27 cellular contexts compared by ENCODE assay signal in genomic region chr1:171717080-171717479, GRCh38. TPM values are rescaled to one million over a fixed set of nuclear protein-coding genes. Genes with fewer than 3 reads are reported as not detected.
DNase-seq lines count a peak whose midpoint lies in the region; ATAC-seq, FAIRE-seq and TF ChIP-seq lines count a peak whose summit lies in the region.
"Had no signal": no experiment of that assay in that cellular context is flagged by ENCODE, and none has a peak within 500 bp of the region (broad histone marks: within the 10 kb centered on the region; RNA-seq: fewer than 3 reads in every experiment).

No MANE protein-coding gene starts in this region.

- CTCF ChIA-PET in K562 (lab: Yijun Ruan, JAX; ENCODE audit: low intra/inter-chr PET ratio) = interaction anchor here (0.6 kb wide), 1 partner anchor 268 kb away, joined by 3 read pairs; no protein-coding TSS in a partner anchor

- in situ Hi-C loops in K562 (cut with MboI) = no loop called here
- in situ Hi-C loops in ACHN (cut with HindIII; ENCODE audit: low pct_ligation_motif_present, low pct_unique_long_range_greater_than_20kb, low sequenced_read_pairs) = no loop called here

- H3K36me3 Mint-ChIP-seq in activated naive CD4-positive, alpha-beta T cell treated with anti-CD3 and anti-CD28 coated beads, Interleukin-2, amount 50 U/mL, for 72 hours = no peaks in the 10 kb centered on the region

- H3K27ac Mint-ChIP-seq in activated naive CD4-positive, alpha-beta T cell treated with anti-CD3 and anti-CD28 coated beads, Interleukin-2, amount 50 U/mL, for 72 hours = no peak overlapping the region
- H3K27ac Mint-ChIP-seq: memory B cell; natural killer cell treated with Interleukin-12 subunit alpha and Interleukin-12 subunit beta and Interleukin-15 and Interleukin-18, amount 100 ng/mL, for 72 hours had no signal

- H3K27ac ChIP-seq in K562 (ENCODE audit: extremely low read depth, low read depth, low read length) (no peak overlapping the region), heart left ventricle (peak overlapping the region in 9 of 12 donors; percentile 1 to 40 (median 27))
- H3K27ac ChIP-seq: 22Rv1, C4-2B, coronary artery, epithelial cell of prostate, hepatocyte, parathyroid adenoma, skin epidermis had no signal

- 47% methylated on average over 1 of the region's 1 CpG for WGBS in K562 (ENCODE audit: insufficient coverage, low coverage, missing lambda C conversion rate)
- 35 to 47% (median 40%) methylated on average over 1 of the region's 1 CpG for WGBS in heart left ventricle, 4 donors

- no peak overlapping the region for H3K9ac ChIP-seq in K562 (ENCODE audit: insufficient read depth in 1 of 2, low read depth in 2 of 2, low read length in 2 of 2)
- H3K9ac ChIP-seq: parathyroid adenoma had no signal

- BruUV-seq in K562 (replicated peaks; lab: Mats Ljungman, UMichigan) = no TSS peak

- H3K4me1 ChIP-seq in K562 (replicated peaks in 1 of 2; ENCODE audit: control insufficient read depth in 2 of 2, insufficient read depth in 2 of 2, low read length in 2 of 2) = peaks cover 0 to 4% of the 10 kb centered on the region in 2 experiments; a peak in 2 of 5 replicates
- H3K4me1 ChIP-seq in heart left ventricle = peaks cover 0 to 22% (median 3%) of the 10 kb centered on the region in 12 donors
- H3K4me1 ChIP-seq: parathyroid adenoma had no signal

- H3K9me3 Mint-ChIP-seq in activated naive CD4-positive, alpha-beta T cell treated with anti-CD3 and anti-CD28 coated beads, Interleukin-2, amount 50 U/mL, for 72 hours = no peaks in the 10 kb centered on the region
- H3K9me3 Mint-ChIP-seq: memory B cell had no signal

- no peaks in the 10 kb centered on the region for H3K9me3 ChIP-seq in K562 (replicated peaks; ENCODE audit: control insufficient read depth, insufficient read depth, low read depth, low read length)
- peaks cover 0 to 4% (median 0%) of the 10 kb centered on the region in 12 donors for H3K9me3 ChIP-seq in heart left ventricle

- no peak for DNase-seq in Right ventricle myocardium inferior (ENCODE audit: missing footprints)
- no peak for DNase-seq in cardiac septum (ENCODE audit: low spot score)
- peak in 1 of 4 experiments; percentile 30 for DNase-seq in K562 (ENCODE audit: extremely low read depth in 1 of 4, low spot score in 3 of 4)
- no peak for DNase-seq in heart left ventricle
- DNase-seq in activated naive CD4-positive, alpha-beta T cell treated with anti-CD3 and anti-CD28 coated beads, Interleukin-2, amount 50 U/mL, for 72 hours (ENCODE audit: low spot score in 2 of 2) = no peak
- no peak for DNase-seq in mucosa of gallbladder (ENCODE audit: low spot score)
- DNase-seq in ACHN = no peak
- no peak for DNase-seq in central memory CD4-positive, alpha-beta T cell
- DNase-seq: activated CD4-positive, alpha-beta T cell treated with anti-CD3 and anti-CD28 coated beads, Interleukin-2, amount 50 U/mL, for 1 hour; activated gamma-delta T cell treated with Interleukin-2 at 50 U/mL for 16 hours; aorta; DMS79 treated with DMSO at 0.1 percent for 48 hours; kidney; MM.1S; NCI-H1694; NCI-H82; stimulated activated CD4-positive, alpha-beta T cell treated with anti-CD3 and anti-CD28 coated beads, Interleukin-4, amount 100 ng/mL, for 24 hours; substantia nigra had no signal

- intact Hi-C loops in Right ventricle myocardium inferior (cut with DNase I) = loop anchor here (1.0 kb wide), 1 partner anchor 72 kb away; no protein-coding TSS in a partner anchor
- intact Hi-C loops in cardiac septum (cut with DNase I) = loop anchor here (2.0 kb wide), 1 partner anchor 64 kb away; the partner anchor contains the start of gene METTL13
- intact Hi-C loops in K562 (cut with micrococcal nuclease) = loop anchor here (2.0 to 10.0 kb wide), 2 partner anchors 72 to 232 kb away; partner anchors contain the start of gene PRRC2C
- intact Hi-C loops in heart left ventricle (cut with DNase I) = loop anchor here in 5 of 10 donors (2.0 to 5.0 kb wide), 4 partner anchors 35 to 75 kb away; no protein-coding TSS in a partner anchor

- peak; percentile 60 for ATAC-seq in Right ventricle myocardium inferior
- ATAC-seq in K562 = peak; percentile 79
- peak; percentile 37 to 72 (median 68) for ATAC-seq in heart left ventricle
- no peak for ATAC-seq in activated naive CD4-positive, alpha-beta T cell treated with anti-CD3 and anti-CD28 coated beads, Interleukin-2, amount 50 U/mL, for 72 hours
- ATAC-seq: natural killer cell treated with Interleukin-12 subunit alpha and Interleukin-12 subunit beta and Interleukin-15 and Interleukin-18, amount 100 ng/mL, for 72 hours had no signal

- H3K4me3 ChIP-seq in K562 (no peak overlapping the region), heart left ventricle (no peak overlapping the region)
- H3K4me3 ChIP-seq: coronary artery, hepatocyte, skin epidermis had no signal

- peaks cover 7% of the 10 kb centered on the region; the same call in 2 of the 3 replicates for H3K36me3 ChIP-seq in K562 (ENCODE audit: control insufficient read depth, insufficient read depth, low read length)
- peaks cover 0 to 40% (median 6%) of the 10 kb centered on the region in 9 donors for H3K36me3 ChIP-seq in heart left ventricle

- H3K27me3 ChIP-seq in K562 (ENCODE audit: control insufficient read depth in 2 of 2, insufficient read depth in 2 of 2, low read length in 2 of 2) = no peaks in the 10 kb centered on the region
- H3K27me3 ChIP-seq in heart left ventricle = no peaks in the 10 kb centered on the region
- H3K27me3 ChIP-seq: hepatocyte had no signal

- POLR2A ChIA-PET in K562 (lab: Yijun Ruan, JAX) = interaction anchor here (1.1 kb wide), 1 partner anchor 269 kb away, joined by 3 read pairs; no protein-coding TSS in a partner anchor

- TF ChIP-seq EP300 in K562 (IDR thresholded peaks at IDR 0.05; ENCODE audit: low read length) = no peak

- no peak for TF ChIP-seq RAD21 in K562 (CRISPR knock-in tag; conservative IDR thresholded peaks at IDR 0.05 in 1 of 2, IDR thresholded peaks at IDR 0.05 in 1 of 2)

- no peaks in the 10 kb centered on the region for H4K20me1 ChIP-seq in K562 (replicated peaks; ENCODE audit: control insufficient read depth, insufficient read depth, low read length)

- TF ChIP-seq POLR2A in K562 (conservative IDR thresholded peaks at IDR 0.05) (no peak), heart left ventricle (IDR thresholded peaks at IDR 0.05) (no peak)

- FAIRE-seq in K562 (lab: Jason Lieb, UNC) = no peak
- FAIRE-seq: kidney had no signal

- H2AFZ ChIP-seq in K562 (ENCODE audit: low read depth, low read length) = no peak overlapping the region
- H2AFZ ChIP-seq: hepatocyte, parathyroid adenoma had no signal

- H3K79me2 ChIP-seq in K562 (ENCODE audit: control insufficient read depth, insufficient read depth, low read length) = no peaks in the 10 kb centered on the region
- H3K79me2 ChIP-seq: hepatocyte, parathyroid adenoma had no signal

- H3K4me2 ChIP-seq in K562 (ENCODE audit: insufficient read depth, low read length) = no peak overlapping the region
- H3K4me2 ChIP-seq: hepatocyte had no signal

- no peaks in the 10 kb centered on the region for H3K9me1 ChIP-seq in K562 (ENCODE audit: control insufficient read depth, insufficient read depth, low read length)

- no peak for TF ChIP-seq CTCF in K562 (IDR thresholded peaks at IDR 0.05 in 2 of 3, conservative IDR thresholded peaks at IDR 0.05 in 1 of 3; ENCODE audit: insufficient read depth in 2 of 3, low read depth in 1 of 3, low read length in 3 of 3)
- TF ChIP-seq CTCF in heart left ventricle (IDR thresholded peaks at IDR 0.05) = no peak

TF ChIP-seq in K562, 482 proteins besides CTCF, POLR2A, EP300 and RAD21:
- TF ChIP-seq ZBTB5 (IDR thresholded peaks at IDR 0.05) (no peak), STAT5A (IDR thresholded peaks at IDR 0.05; ENCODE audit: borderline replicate concordance, low read length) (0 out of 2 replicates have a peak, but pooled peaks have one; percentile 6)

RNA-seq across cellular contexts. Expression of gene VAMP4, which starts 24.8 kb away (rescaled TPM):
- total RNA-seq in Right ventricle myocardium inferior = 11.4 TPM
- total RNA-seq in cardiac septum = 8.7 TPM
- 3.1 and 14.9 TPM in 2 replicates for total RNA-seq in K562 (2011; cell fraction: chromatin; rRNA removed; ENCODE audit: low replicate concordance)
- total RNA-seq in K562 (2011; cell fraction: nucleolus; rRNA removed) = 2.2 and 2.4 TPM in 2 replicates
- 6.6 and 16.6 TPM in 2 replicates for total RNA-seq in K562 (2011; cell fraction: nucleoplasm; rRNA removed)
- total RNA-seq in K562 (2014; rRNA removed) = 5.1 and 6.5 TPM in 2 replicates
- total RNA-seq in K562 (2014; rRNA removed; fragmentation: Illumina TruSeq; extraction: Trizol) = 12.3 and 14.7 TPM in 2 replicates
- 10.0 and 11.1 TPM in 2 replicates for total RNA-seq in K562 (2015; rRNA removed; fragmentation: Illumina TruSeq; extraction: Trizol)
- total RNA-seq in K562 (2021) = 12.3 and 13.7 TPM in 2 replicates
- polyA plus RNA-seq in K562 (2011; rRNA removed) = 12.5 and 21.4 TPM in 2 replicates
- 2.5 and 4.6 TPM in 2 replicates for polyA plus RNA-seq in K562 (2011; cell fraction: cytosol; rRNA removed)
- 10.3 and 12.6 TPM in 2 replicates for polyA plus RNA-seq in K562 (2011; cell fraction: nucleus; rRNA removed)
- 12.7 and 15.1 TPM in 2 replicates for polyA plus RNA-seq in K562 (2012)
- polyA plus RNA-seq in K562 (2014; fragmentation: Illumina TruSeq; extraction: Trizol) = 12.4 and 14.0 TPM in 2 replicates
- 1 to 10 TPM; 3.3 to 4.1 TPM for polyA plus RNA-seq in K562 (2014; fragmentation: Nextera tagmentation; extraction: Ambion mirVana)
- 11.4 and 11.9 TPM in 2 replicates for polyA plus RNA-seq in K562 (2014; rRNA removed)
- 11.1 and 11.3 TPM in 2 replicates for polyA minus RNA-seq in K562 (2011; rRNA and poly(A)+ RNA removed)
- 7.7 and 8.4 TPM in 2 replicates for polyA minus RNA-seq in K562 (2011; cell fraction: cytosol; rRNA and poly(A)+ RNA removed)
- polyA minus RNA-seq in K562 (2011; cell fraction: nucleus; rRNA and poly(A)+ RNA removed) = 4.6 and 7.4 TPM in 2 replicates
- total RNA-seq in heart left ventricle = 10 to 100 TPM in 2 of 9 donors, 1 to 10 TPM in 7; 3.8 to 11.3 (median 7.2) TPM
- 1 to 10 TPM; 4.2 to 6.7 TPM for polyA plus RNA-seq in heart left ventricle
- 10 to 100 TPM in 1 of 2 donors, 1 to 10 TPM in 1; 6.8 to 11.9 TPM for total RNA-seq in activated naive CD4-positive, alpha-beta T cell treated with anti-CD3 and anti-CD28 coated beads, Interleukin-2, amount 50 U/mL, for 72 hours
- 14.2 TPM for total RNA-seq in mucosa of gallbladder

Comparison
In these comparisons a context has a peak if more than half of its experiments do, and no peak if none do; other contexts are left out.
1. ATAC-seq: peak in Right ventricle myocardium inferior (single experiment), K562 (single experiment) and heart left ventricle (4 of 4); none in activated naive CD4-positive, alpha-beta T cell treated with anti-CD3 and anti-CD28 coated beads, Interleukin-2, amount 50 U/mL, for 72 hours (0 of 2).